In the genomic region with DNA sequence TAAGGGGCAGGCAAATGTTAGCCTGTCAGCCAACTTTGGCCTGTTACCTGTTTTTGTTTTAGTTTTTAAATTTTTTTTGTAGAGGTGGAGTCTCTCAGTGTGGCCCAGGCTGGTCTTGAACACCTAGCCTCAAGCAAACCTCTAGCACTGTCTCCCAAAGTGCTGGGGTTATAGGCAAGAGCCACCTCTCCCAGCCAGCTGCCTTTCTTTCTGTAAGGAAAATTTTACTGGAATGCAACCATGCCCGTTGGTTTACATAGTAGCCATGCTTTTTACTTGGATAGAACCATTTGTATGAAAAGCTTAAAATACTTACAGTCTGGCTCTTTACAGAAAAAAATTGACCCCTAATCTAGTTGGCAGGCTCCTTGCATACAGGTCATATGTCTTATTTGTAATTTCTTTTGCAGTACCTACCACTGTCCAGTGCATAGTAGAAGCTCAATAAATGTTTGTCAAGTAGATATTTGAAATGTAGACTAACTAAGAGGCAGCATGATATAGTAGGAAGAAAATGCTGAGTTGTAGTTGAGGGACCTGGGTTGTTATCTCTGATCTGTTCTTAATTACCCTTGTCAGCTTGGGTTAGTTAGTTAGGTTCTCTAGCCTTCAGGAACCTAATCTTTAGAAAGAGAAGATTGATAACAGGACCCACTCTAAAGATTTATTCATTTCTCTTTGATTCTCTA, we compare ENCODE assay signal across 1 cellular context.
TF ChIP-seq lines count a peak whose summit lies in the region.

No MANE protein-coding gene starts in this region.

TF ChIP-seq in K562, 482 proteins besides CTCF, POLR2A, EP300 and RAD21 (continued from another document and continues in another):
- TF ChIP-seq, protein P1, sequence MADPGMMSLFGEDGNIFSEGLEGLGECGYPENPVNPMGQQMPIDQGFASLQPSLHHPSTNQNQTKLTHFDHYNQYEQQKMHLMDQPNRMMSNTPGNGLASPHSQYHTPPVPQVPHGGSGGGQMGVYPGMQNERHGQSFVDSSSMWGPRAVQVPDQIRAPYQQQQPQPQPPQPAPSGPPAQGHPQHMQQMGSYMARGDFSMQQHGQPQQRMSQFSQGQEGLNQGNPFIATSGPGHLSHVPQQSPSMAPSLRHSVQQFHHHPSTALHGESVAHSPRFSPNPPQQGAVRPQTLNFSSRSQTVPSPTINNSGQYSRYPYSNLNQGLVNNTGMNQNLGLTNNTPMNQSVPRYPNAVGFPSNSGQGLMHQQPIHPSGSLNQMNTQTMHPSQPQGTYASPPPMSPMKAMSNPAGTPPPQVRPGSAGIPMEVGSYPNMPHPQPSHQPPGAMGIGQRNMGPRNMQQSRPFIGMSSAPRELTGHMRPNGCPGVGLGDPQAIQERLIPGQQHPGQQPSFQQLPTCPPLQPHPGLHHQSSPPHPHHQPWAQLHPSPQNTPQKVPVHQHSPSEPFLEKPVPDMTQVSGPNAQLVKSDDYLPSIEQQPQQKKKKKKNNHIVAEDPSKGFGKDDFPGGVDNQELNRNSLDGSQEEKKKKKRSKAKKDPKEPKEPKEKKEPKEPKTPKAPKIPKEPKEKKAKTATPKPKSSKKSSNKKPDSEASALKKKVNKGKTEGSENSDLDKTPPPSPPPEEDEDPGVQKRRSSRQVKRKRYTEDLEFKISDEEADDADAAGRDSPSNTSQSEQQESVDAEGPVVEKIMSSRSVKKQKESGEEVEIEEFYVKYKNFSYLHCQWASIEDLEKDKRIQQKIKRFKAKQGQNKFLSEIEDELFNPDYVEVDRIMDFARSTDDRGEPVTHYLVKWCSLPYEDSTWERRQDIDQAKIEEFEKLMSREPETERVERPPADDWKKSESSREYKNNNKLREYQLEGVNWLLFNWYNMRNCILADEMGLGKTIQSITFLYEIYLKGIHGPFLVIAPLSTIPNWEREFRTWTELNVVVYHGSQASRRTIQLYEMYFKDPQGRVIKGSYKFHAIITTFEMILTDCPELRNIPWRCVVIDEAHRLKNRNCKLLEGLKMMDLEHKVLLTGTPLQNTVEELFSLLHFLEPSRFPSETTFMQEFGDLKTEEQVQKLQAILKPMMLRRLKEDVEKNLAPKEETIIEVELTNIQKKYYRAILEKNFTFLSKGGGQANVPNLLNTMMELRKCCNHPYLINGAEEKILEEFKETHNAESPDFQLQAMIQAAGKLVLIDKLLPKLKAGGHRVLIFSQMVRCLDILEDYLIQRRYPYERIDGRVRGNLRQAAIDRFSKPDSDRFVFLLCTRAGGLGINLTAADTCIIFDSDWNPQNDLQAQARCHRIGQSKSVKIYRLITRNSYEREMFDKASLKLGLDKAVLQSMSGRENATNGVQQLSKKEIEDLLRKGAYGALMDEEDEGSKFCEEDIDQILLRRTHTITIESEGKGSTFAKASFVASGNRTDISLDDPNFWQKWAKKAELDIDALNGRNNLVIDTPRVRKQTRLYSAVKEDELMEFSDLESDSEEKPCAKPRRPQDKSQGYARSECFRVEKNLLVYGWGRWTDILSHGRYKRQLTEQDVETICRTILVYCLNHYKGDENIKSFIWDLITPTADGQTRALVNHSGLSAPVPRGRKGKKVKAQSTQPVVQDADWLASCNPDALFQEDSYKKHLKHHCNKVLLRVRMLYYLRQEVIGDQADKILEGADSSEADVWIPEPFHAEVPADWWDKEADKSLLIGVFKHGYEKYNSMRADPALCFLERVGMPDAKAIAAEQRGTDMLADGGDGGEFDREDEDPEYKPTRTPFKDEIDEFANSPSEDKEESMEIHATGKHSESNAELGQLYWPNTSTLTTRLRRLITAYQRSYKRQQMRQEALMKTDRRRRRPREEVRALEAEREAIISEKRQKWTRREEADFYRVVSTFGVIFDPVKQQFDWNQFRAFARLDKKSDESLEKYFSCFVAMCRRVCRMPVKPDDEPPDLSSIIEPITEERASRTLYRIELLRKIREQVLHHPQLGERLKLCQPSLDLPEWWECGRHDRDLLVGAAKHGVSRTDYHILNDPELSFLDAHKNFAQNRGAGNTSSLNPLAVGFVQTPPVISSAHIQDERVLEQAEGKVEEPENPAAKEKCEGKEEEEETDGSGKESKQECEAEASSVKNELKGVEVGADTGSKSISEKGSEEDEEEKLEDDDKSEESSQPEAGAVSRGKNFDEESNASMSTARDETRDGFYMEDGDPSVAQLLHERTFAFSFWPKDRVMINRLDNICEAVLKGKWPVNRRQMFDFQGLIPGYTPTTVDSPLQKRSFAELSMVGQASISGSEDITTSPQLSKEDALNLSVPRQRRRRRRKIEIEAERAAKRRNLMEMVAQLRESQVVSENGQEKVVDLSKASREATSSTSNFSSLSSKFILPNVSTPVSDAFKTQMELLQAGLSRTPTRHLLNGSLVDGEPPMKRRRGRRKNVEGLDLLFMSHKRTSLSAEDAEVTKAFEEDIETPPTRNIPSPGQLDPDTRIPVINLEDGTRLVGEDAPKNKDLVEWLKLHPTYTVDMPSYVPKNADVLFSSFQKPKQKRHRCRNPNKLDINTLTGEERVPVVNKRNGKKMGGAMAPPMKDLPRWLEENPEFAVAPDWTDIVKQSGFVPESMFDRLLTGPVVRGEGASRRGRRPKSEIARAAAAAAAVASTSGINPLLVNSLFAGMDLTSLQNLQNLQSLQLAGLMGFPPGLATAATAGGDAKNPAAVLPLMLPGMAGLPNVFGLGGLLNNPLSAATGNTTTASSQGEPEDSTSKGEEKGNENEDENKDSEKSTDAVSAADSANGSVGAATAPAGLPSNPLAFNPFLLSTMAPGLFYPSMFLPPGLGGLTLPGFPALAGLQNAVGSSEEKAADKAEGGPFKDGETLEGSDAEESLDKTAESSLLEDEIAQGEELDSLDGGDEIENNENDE (IDR thresholded peaks at IDR 0.05; ENCODE audit: low read depth, low read length): no peak
- TF ChIP-seq SOX6 (IDR thresholded peaks at IDR 0.05) (no peak), NCOA4 (IDR thresholded peaks at IDR 0.05; ENCODE audit: partially characterized antibody) (no peak), ZFX (CRISPR knock-in tag; IDR thresholded peaks at IDR 0.05) (no peak), NCOR1 (IDR thresholded peaks at IDR 0.05) (no peak), ZBTB1 (CRISPR knock-in tag; IDR thresholded peaks at IDR 0.05; ENCODE audit: borderline replicate concordance, low read depth) (no peak), HCFC1 (IDR thresholded peaks at IDR 0.05; ENCODE audit: low read depth, low read length) (no peak), SRF (CRISPR knock-in tag; IDR thresholded peaks at IDR 0.05) (no peak), ZNF316 (IDR thresholded peaks at IDR 0.05) (peak; percentile 87), ARID2 (IDR thresholded peaks at IDR 0.05) (no peak), EHMT2 (IDR thresholded peaks at IDR 0.05) (no peak), CSDE1 (IDR thresholded peaks at IDR 0.05) (no peak), PYGO2 (tag; IDR thresholded peaks at IDR 0.05) (no peak), RBFOX2 (IDR thresholded peaks at IDR 0.05; ENCODE audit: low read depth, low read length) (0 out of 2 replicates have a peak, but pooled peaks have one; percentile 10), DPF2 (IDR thresholded peaks at IDR 0.05) (peak; percentile 55; the same call in 1 of the 2 replicates), HDAC8 (tag; IDR thresholded peaks at IDR 0.05) (no peak), NFE2 (IDR thresholded peaks at IDR 0.05; ENCODE audit: low read depth) (peak; percentile 77), BRD9 (IDR thresholded peaks at IDR 0.05; ENCODE audit: low read depth, partially characterized antibody) (peak; percentile 39), MEIS2 (IDR thresholded peaks at IDR 0.05; ENCODE audit: partially characterized antibody) (peak; percentile 61), HNRNPK (IDR thresholded peaks at IDR 0.05; ENCODE audit: low read depth, low read length, poor library complexity, severe bottlenecking) (no peak), CBX8 (IDR thresholded peaks at IDR 0.05; ENCODE audit: borderline replicate concordance, extremely low read depth, low read depth, low read length, poor library complexity, severe bottlenecking) (no peak), TBL1XR1 (IDR thresholded peaks at IDR 0.05; ENCODE audit: low read length in 2 of 2) (no peak), KDM4B (IDR thresholded peaks at IDR 0.05; ENCODE audit: borderline replicate concordance in 2 of 2, low read depth in 1 of 2) (no peak), CBX1 (IDR thresholded peaks at IDR 0.05; ENCODE audit: low read depth) (no peak)
- TF ChIP-seq, protein P2, sequence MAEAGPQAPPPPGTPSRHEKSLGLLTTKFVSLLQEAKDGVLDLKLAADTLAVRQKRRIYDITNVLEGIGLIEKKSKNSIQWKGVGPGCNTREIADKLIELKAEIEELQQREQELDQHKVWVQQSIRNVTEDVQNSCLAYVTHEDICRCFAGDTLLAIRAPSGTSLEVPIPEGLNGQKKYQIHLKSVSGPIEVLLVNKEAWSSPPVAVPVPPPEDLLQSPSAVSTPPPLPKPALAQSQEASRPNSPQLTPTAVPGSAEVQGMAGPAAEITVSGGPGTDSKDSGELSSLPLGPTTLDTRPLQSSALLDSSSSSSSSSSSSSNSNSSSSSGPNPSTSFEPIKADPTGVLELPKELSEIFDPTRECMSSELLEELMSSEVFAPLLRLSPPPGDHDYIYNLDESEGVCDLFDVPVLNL (CRISPR knock-in tag; IDR thresholded peaks at IDR 0.05; ENCODE audit: low read depth): no peak
- TF ChIP-seq, protein P3, sequence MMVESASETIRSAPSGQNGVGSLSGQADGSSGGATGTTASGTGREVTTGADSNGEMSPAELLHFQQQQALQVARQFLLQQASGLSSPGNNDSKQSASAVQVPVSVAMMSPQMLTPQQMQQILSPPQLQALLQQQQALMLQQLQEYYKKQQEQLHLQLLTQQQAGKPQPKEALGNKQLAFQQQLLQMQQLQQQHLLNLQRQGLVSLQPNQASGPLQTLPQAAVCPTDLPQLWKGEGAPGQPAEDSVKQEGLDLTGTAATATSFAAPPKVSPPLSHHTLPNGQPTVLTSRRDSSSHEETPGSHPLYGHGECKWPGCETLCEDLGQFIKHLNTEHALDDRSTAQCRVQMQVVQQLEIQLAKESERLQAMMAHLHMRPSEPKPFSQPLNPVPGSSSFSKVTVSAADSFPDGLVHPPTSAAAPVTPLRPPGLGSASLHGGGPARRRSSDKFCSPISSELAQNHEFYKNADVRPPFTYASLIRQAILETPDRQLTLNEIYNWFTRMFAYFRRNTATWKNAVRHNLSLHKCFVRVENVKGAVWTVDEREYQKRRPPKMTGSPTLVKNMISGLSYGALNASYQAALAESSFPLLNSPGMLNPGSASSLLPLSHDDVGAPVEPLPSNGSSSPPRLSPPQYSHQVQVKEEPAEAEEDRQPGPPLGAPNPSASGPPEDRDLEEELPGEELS (CRISPR knock-in tag; IDR thresholded peaks at IDR 0.05; ENCODE audit: borderline replicate concordance): no peak
- TF ChIP-seq, protein P4, sequence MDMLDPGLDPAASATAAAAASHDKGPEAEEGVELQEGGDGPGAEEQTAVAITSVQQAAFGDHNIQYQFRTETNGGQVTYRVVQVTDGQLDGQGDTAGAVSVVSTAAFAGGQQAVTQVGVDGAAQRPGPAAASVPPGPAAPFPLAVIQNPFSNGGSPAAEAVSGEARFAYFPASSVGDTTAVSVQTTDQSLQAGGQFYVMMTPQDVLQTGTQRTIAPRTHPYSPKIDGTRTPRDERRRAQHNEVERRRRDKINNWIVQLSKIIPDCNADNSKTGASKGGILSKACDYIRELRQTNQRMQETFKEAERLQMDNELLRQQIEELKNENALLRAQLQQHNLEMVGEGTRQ (CRISPR knock-in tag; IDR thresholded peaks at IDR 0.05): no peak
- TF ChIP-seq, protein P5, sequence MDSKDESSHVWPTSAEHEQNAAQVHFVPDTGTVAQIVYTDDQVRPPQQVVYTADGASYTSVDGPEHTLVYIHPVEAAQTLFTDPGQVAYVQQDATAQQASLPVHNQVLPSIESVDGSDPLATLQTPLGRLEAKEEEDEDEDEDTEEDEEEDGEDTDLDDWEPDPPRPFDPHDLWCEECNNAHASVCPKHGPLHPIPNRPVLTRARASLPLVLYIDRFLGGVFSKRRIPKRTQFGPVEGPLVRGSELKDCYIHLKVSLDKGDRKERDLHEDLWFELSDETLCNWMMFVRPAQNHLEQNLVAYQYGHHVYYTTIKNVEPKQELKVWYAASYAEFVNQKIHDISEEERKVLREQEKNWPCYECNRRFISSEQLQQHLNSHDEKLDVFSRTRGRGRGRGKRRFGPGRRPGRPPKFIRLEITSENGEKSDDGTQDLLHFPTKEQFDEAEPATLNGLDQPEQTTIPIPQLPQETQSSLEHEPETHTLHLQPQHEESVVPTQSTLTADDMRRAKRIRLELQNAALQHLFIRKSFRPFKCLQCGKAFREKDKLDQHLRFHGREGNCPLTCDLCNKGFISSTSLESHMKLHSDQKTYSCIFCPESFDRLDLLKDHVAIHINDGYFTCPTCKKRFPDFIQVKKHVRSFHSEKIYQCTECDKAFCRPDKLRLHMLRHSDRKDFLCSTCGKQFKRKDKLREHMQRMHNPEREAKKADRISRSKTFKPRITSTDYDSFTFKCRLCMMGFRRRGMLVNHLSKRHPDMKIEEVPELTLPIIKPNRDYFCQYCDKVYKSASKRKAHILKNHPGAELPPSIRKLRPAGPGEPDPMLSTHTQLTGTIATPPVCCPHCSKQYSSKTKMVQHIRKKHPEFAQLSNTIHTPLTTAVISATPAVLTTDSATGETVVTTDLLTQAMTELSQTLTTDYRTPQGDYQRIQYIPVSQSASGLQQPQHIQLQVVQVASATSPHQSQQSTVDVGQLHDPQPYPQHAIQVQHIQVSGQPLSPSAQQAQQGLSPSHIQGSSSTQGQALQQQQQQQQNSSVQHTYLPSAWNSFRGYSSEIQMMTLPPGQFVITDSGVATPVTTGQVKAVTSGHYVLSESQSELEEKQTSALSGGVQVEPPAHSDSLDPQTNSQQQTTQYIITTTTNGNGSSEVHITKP (IDR thresholded peaks at IDR 0.05; ENCODE audit: partially characterized antibody): no peak
- TF ChIP-seq, protein P6, sequence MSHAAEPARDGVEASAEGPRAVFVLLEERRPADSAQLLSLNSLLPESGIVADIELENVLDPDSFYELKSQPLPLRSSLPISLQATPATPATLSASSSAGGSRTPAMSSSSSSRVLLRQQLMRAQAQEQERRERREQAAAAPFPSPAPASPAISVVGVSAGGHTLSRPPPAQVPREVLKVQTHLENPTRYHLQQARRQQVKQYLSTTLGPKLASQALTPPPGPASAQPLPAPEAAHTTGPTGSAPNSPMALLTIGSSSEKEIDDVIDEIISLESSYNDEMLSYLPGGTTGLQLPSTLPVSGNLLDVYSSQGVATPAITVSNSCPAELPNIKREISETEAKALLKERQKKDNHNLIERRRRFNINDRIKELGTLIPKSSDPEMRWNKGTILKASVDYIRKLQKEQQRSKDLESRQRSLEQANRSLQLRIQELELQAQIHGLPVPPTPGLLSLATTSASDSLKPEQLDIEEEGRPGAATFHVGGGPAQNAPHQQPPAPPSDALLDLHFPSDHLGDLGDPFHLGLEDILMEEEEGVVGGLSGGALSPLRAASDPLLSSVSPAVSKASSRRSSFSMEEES (CRISPR knock-in tag; IDR thresholded peaks at IDR 0.05): no peak
- TF ChIP-seq, protein P7, sequence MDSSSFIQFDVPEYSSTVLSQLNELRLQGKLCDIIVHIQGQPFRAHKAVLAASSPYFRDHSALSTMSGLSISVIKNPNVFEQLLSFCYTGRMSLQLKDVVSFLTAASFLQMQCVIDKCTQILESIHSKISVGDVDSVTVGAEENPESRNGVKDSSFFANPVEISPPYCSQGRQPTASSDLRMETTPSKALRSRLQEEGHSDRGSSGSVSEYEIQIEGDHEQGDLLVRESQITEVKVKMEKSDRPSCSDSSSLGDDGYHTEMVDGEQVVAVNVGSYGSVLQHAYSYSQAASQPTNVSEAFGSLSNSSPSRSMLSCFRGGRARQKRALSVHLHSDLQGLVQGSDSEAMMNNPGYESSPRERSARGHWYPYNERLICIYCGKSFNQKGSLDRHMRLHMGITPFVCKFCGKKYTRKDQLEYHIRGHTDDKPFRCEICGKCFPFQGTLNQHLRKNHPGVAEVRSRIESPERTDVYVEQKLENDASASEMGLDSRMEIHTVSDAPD (CRISPR knock-in tag; IDR thresholded peaks at IDR 0.05): no peak
